ENCODE assay signal across 21 cellular contexts in genomic region chr2:23592061-23592685, GRCh38.
DNase-seq lines count a peak whose midpoint lies in the region; ATAC-seq and TF ChIP-seq lines count a peak whose summit lies in the region.
"Had no signal": no experiment of that assay in that cellular context is flagged by ENCODE, and none has a peak within 500 bp of the region (broad histone marks: within the 10 kb centered on the region; RNA-seq: fewer than 3 reads in every experiment).

No MANE protein-coding gene starts in this region.

- POLR2A ChIA-PET in RWPE1 (lab: Yijun Ruan, JAX; ENCODE audit: low non-redundant PET): no interaction called here
- POLR2A ChIA-PET in activated CD4-positive, alpha-beta memory T cell treated with anti-CD3 and anti-CD28 coated beads, Interleukin-2, amount 10 ng/mL, durations not matched to agents 7 days and 5 days (lab: Charles Lee): no interaction called here

- H3K27ac Mint-ChIP-seq in activated CD4-positive, alpha-beta memory T cell treated with anti-CD3 and anti-CD28 coated beads, Interleukin-2, amount 10 ng/mL, durations not matched to agents 7 days and 5 days: no peak overlapping the region
- H3K27ac Mint-ChIP-seq: CD4-positive, CD25-positive, alpha-beta regulatory T cell had no signal

- intact Hi-C loops in Right ventricle myocardium superior (cut with DNase I): no loop called here
- intact Hi-C loops in left ventricle myocardium superior (cut with micrococcal nuclease): no loop called here
- intact Hi-C loops in sigmoid colon (cut with DNase I): no loop called here

- no peaks in the 10 kb centered on the region for H3K4me1 Mint-ChIP-seq in activated CD4-positive, alpha-beta memory T cell treated with anti-CD3 and anti-CD28 coated beads, Interleukin-2, amount 10 ng/mL, durations not matched to agents 7 days and 5 days
- H3K4me1 Mint-ChIP-seq: CD4-positive, CD25-positive, alpha-beta regulatory T cell had no signal

- TF ChIP-seq POLR2A in gastroesophageal sphincter (IDR thresholded peaks at IDR 0.05) (no peak), sigmoid colon (IDR thresholded peaks at IDR 0.05) (no peak)

- H3K27ac ChIP-seq in gastroesophageal sphincter (peak overlapping the region; percentile 88 to 90 (median 88)), sigmoid colon (peak overlapping the region; percentile 76 to 90 (median 88)), RWPE1 (no peak overlapping the region)
- H3K27ac ChIP-seq: HL-60, KMS-11 had no signal

- H3K27me3 Mint-ChIP-seq in activated CD4-positive, alpha-beta memory T cell treated with anti-CD3 and anti-CD28 coated beads, Interleukin-2, amount 10 ng/mL, durations not matched to agents 7 days and 5 days: no peaks in the 10 kb centered on the region
- H3K27me3 Mint-ChIP-seq: CD4-positive, CD25-positive, alpha-beta regulatory T cell had no signal

- no peaks in the 10 kb centered on the region for H3K36me3 Mint-ChIP-seq in activated CD4-positive, alpha-beta memory T cell treated with anti-CD3 and anti-CD28 coated beads, Interleukin-2, amount 10 ng/mL, durations not matched to agents 7 days and 5 days (ENCODE audit: low read depth)
- H3K36me3 Mint-ChIP-seq: CD4-positive, CD25-positive, alpha-beta regulatory T cell had no signal

- TF ChIP-seq EP300 in gastroesophageal sphincter (IDR thresholded peaks at IDR 0.05): no peak
- TF ChIP-seq EP300 in sigmoid colon (IDR thresholded peaks at IDR 0.05): no peak

- H3K4me3 ChIP-seq in gastroesophageal sphincter: no peak overlapping the region
- no peak overlapping the region for H3K4me3 ChIP-seq in sigmoid colon
- H3K4me3 ChIP-seq: HAP-1 had no signal

- no CpG with 5 or more reads among the region's 9 CpGs for WGBS in gastroesophageal sphincter (ENCODE audit: low coverage in 1 of 2), 2 donors
- WGBS in sigmoid colon, 2 donors: 94% methylated on average over 9 of the region's 9 CpGs

- H3K4me3 Mint-ChIP-seq in activated CD4-positive, alpha-beta memory T cell treated with anti-CD3 and anti-CD28 coated beads, Interleukin-2, amount 10 ng/mL, durations not matched to agents 7 days and 5 days: no peak overlapping the region
- H3K4me3 Mint-ChIP-seq: CD4-positive, CD25-positive, alpha-beta regulatory T cell had no signal

- peaks cover 10 to 93% (median 45%) of the 10 kb centered on the region in 3 donors for H3K4me1 ChIP-seq in gastroesophageal sphincter
- peaks cover 0 to 95% (median 80%) of the 10 kb centered on the region in 4 donors for H3K4me1 ChIP-seq in sigmoid colon
- H3K4me1 ChIP-seq: HAP-1 had no signal

- no peaks in the 10 kb centered on the region for H3K36me3 ChIP-seq in gastroesophageal sphincter
- no peaks in the 10 kb centered on the region for H3K36me3 ChIP-seq in sigmoid colon
- H3K36me3 ChIP-seq: HAP-1 had no signal

- H3K9me3 ChIP-seq in gastroesophageal sphincter: no peaks in the 10 kb centered on the region
- no peaks in the 10 kb centered on the region for H3K9me3 ChIP-seq in sigmoid colon
- H3K9me3 ChIP-seq: HAP-1 had no signal

- H3K27me3 ChIP-seq in gastroesophageal sphincter (no peaks in the 10 kb centered on the region), sigmoid colon (no peaks in the 10 kb centered on the region)

- no peak for ATAC-seq in Right ventricle myocardium superior (ENCODE audit: poor library complexity)
- ATAC-seq in left ventricle myocardium superior: no peak
- ATAC-seq in gastroesophageal sphincter: no peak

- CTCF ChIA-PET in RWPE1 (lab: Yijun Ruan, JAX): no interaction called here
- CTCF ChIA-PET in activated CD4-positive, alpha-beta memory T cell treated with anti-CD3 and anti-CD28 coated beads, Interleukin-2, amount 10 ng/mL, durations not matched to agents 7 days and 5 days (lab: Charles Lee): no interaction called here

- DNase-seq in Right ventricle myocardium superior (peak; percentile 26), left ventricle myocardium superior (no peak), sigmoid colon (no peak), Kasumi-1 (lab: John Stamatoyannopoulos, UW) (no peak), RWPE1 (ENCODE audit: low spot score) (no peak), hypothalamus (lab: John Stamatoyannopoulos, UW) (no peak)
- DNase-seq in activated CD4-positive, alpha-beta memory T cell treated with anti-CD3 and anti-CD28 coated beads, Interleukin-2, amount 10 ng/mL, durations not matched to agents 7 days and 5 days: no peak
- DNase-seq: 8988T; CD4-positive, CD25-positive, alpha-beta regulatory T cell; GF-D8; NCI-H1417; NCI-H187; NCI-H2107; NCI-H2227 treated with DMSO at 0.1 percent for 48 hours; NCI-H510A treated with DMSO at 0.1 percent for 48 hours; NCI-H82; OCI-M1 had no signal

- no peaks in the 10 kb centered on the region for H3K9me3 Mint-ChIP-seq in activated CD4-positive, alpha-beta memory T cell treated with anti-CD3 and anti-CD28 coated beads, Interleukin-2, amount 10 ng/mL, durations not matched to agents 7 days and 5 days
- H3K9me3 Mint-ChIP-seq: CD4-positive, CD25-positive, alpha-beta regulatory T cell had no signal

- TF ChIP-seq CTCF in gastroesophageal sphincter (IDR thresholded peaks at IDR 0.05) (no peak), sigmoid colon (IDR thresholded peaks at IDR 0.05) (no peak), RWPE1 (conservative IDR thresholded peaks at IDR 0.05; ENCODE audit: low read depth) (no peak)
